Comparison of ENCODE assay signal across 16 cellular contexts in the genomic region with DNA sequence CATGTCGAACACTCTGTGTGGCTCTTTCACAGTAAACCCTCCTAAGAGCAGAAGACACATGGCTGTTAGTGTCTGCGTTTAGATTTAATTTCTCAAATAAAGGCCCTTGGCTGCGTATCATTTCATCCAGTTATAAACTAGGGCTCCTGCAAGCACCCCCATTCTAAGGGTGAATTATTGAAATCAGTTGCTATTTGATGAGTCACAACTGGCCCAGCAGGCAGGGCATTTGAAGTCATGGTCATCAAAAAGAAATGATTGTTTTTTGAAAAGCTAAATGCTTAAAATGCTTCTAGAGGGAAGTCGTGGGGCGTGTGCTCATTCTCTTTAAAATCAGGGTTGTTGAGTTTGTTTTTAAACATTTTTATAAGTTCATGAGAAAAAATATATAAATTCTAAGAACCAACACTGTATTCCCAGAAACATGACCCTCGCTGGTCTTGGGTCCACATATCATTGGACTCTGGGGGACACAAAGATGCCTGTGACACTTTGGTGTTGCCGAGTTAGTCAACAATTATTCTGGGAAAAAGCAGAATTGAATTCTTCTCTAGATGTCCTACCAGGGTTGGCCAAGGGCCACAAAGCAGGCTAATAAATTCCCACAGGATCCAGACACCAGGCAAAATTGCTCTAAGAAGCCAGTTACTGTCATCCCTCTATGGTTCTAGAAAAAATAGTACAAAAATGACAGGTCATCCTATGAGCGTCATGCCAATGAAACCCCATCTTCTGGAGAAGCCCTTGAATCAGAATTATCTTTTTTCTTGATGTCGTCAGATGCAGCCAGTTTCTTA.
DNase-seq lines count a peak whose midpoint lies in the region; ATAC-seq, FAIRE-seq and TF ChIP-seq lines count a peak whose summit lies in the region.
"Had no signal": no experiment of that assay in that cellular context is flagged by ENCODE, and none has a peak within 500 bp of the region (broad histone marks: within the 10 kb centered on the region; RNA-seq: fewer than 3 reads in every experiment).

No MANE protein-coding gene starts in this region.

- no peak for TF ChIP-seq POLR2A in adrenal gland (IDR thresholded peaks at IDR 0.05)
- no peak for TF ChIP-seq POLR2A in H54 (IDR thresholded peaks at IDR 0.05; ENCODE audit: low read depth, low read length)

- FAIRE-seq in H54 (lab: Jason Lieb, UNC) = no peak
- FAIRE-seq: HepG2 had no signal

- H3K4me2 ChIP-seq in skeletal muscle satellite cell (ENCODE audit: low read length) = peak overlapping the region; percentile 62

- no peak for TF ChIP-seq CTCF in adrenal gland (IDR thresholded peaks at IDR 0.05)

- peaks cover 0 to 25% of the 10 kb centered on the region in 2 donors for H3K4me1 ChIP-seq in adrenal gland (replicated peaks in 1 of 2)
- H3K4me1 ChIP-seq in right cardiac atrium (ENCODE audit: control insufficient read depth, insufficient read depth, low read length) = peaks cover 5% of the 10 kb centered on the region
- H3K4me1 ChIP-seq in skeletal muscle satellite cell (ENCODE audit: control insufficient read depth, insufficient read depth, low read length) = peaks cover 62% of the 10 kb centered on the region

- no peak overlapping the region for H3K4me3 ChIP-seq in adrenal gland
- no peak overlapping the region for H3K4me3 ChIP-seq in right cardiac atrium (ENCODE audit: low read length)
- peak overlapping the region; percentile 51 for H3K4me3 ChIP-seq in skeletal muscle satellite cell (ENCODE audit: low read length)

- DNase-seq in EH (ENCODE audit: low read depth) (peak; percentile 85), adrenal gland (peak in 5 of 7 donors; percentile 30 to 70 (median 39)), right cardiac atrium (peak in 1 of 3 donors; percentile 67), GM19238 (ENCODE audit: insufficient read length, low spot score) (no peak), H54 (ENCODE audit: insufficient read length, low spot score) (no peak)
- DNase-seq: activated CD4-positive, alpha-beta T cell treated with anti-CD3 and anti-CD28 coated beads for 1 hour; activated CD8-positive, alpha-beta memory T cell treated with anti-CD3 and anti-CD28 coated beads, Interleukin-2, amount 50 U/mL, for 4 hours; effector CD8-positive, alpha-beta T cell; left colon; NCI-H2029; SHP77 treated with DMSO at 0.1 percent for 48 hours; T-helper 2 cell had no signal

- H3K36me3 ChIP-seq in adrenal gland (replicated peaks in 1 of 2) (no peaks in the 10 kb centered on the region), skeletal muscle satellite cell (ENCODE audit: insufficient read depth, low read length) (peaks cover 12% of the 10 kb centered on the region)

- intact Hi-C loops in adrenal gland (cut with DNase I) (loop anchor here in 1 of 2 donors (10.0 kb wide), 1 partner anchor 51 kb away; no protein-coding TSS in a partner anchor), right cardiac atrium (cut with DNase I) (no loop called here)

- H3K27me3 ChIP-seq in adrenal gland = no peaks in the 10 kb centered on the region
- H3K27me3 ChIP-seq in right cardiac atrium (ENCODE audit: control insufficient read depth, insufficient read depth) = no peaks in the 10 kb centered on the region
- H3K27me3 ChIP-seq in skeletal muscle satellite cell (ENCODE audit: control insufficient read depth, insufficient read depth, low read length) = no peaks in the 10 kb centered on the region

- H3K27ac ChIP-seq in adrenal gland (peak overlapping the region in 2 of 5 donors; percentile 13 to 19), right cardiac atrium (ENCODE audit: low read length) (peak overlapping the region; percentile 54)

- no peak for ATAC-seq in right cardiac atrium
- no peak for ATAC-seq in GM18870 (IDR thresholded peaks at IDR 0.05; ENCODE audit: unreplicated experiment)
- ATAC-seq in HG02870 (IDR thresholded peaks at IDR 0.05; ENCODE audit: unreplicated experiment) = no peak
- ATAC-seq: HepG2, left colon had no signal

- 51 to 62% (median 56%) methylated on average over 9 of the region's 9 CpGs for WGBS in adrenal gland, 4 donors
- 81% methylated on average over 9 of the region's 9 CpGs for WGBS in right cardiac atrium

- H3K9ac ChIP-seq in skeletal muscle satellite cell (ENCODE audit: low read depth, low read length) = peak overlapping the region; percentile 55

- no peaks in the 10 kb centered on the region for H3K9me3 ChIP-seq in adrenal gland (replicated peaks in 1 of 3)
- no peaks in the 10 kb centered on the region for H3K9me3 ChIP-seq in right cardiac atrium (ENCODE audit: control insufficient read depth, low read length)
- no peaks in the 10 kb centered on the region for H3K9me3 ChIP-seq in skeletal muscle satellite cell (replicated peaks; ENCODE audit: low read length)

Comparison
In these comparisons a context has a peak if more than half of its experiments do, and no peak if none do; other contexts are left out.
1. DNase-seq: peak in EH (single experiment) and adrenal gland (5 of 7); none in GM19238 (single experiment) and H54 (single experiment).